ENCODE assay signal across 8 cellular contexts in genomic region chr6:129251669-129252376, GRCh38.
DNase-seq lines count a peak whose midpoint lies in the region; ATAC-seq and TF ChIP-seq lines count a peak whose summit lies in the region.

No MANE protein-coding gene starts in this region.

- H3K4me2 ChIP-seq in neural cell (ENCODE audit: low read length): no peak overlapping the region

- peak; percentile 89 for TF ChIP-seq RAD21 in neural cell (conservative IDR thresholded peaks at IDR 0.05)

- peak; percentile 28 to 83 (median 68) for TF ChIP-seq CTCF in esophagus squamous epithelium (IDR thresholded peaks at IDR 0.05)
- TF ChIP-seq CTCF in neural cell (IDR thresholded peaks at IDR 0.05; ENCODE audit: poor library complexity, severe bottlenecking): peak; percentile 85

- 64 to 68% methylated on average over 13 of the region's 13 CpGs for WGBS in esophagus squamous epithelium, 2 donors

- H3K27me3 ChIP-seq in esophagus squamous epithelium (no peaks in the 10 kb centered on the region), neural cell (ENCODE audit: insufficient read depth, low read depth, low read length) (no peaks in the 10 kb centered on the region)

- no peak overlapping the region for H2AFZ ChIP-seq in neural cell (ENCODE audit: low read depth, low read length)

- H3K4me3 ChIP-seq in esophagus squamous epithelium: no peak overlapping the region
- H3K4me3 ChIP-seq in neural cell (ENCODE audit: low read length): no peak overlapping the region

- no peak for TF ChIP-seq EP300 in neural cell (conservative IDR thresholded peaks at IDR 0.05; ENCODE audit: poor library complexity, severe bottlenecking)

- H3K79me2 ChIP-seq in neural cell (replicated peaks; ENCODE audit: insufficient read depth, low read length): no peaks in the 10 kb centered on the region

- ATAC-seq in GM19351 (IDR thresholded peaks at IDR 0.05; ENCODE audit: unreplicated experiment) (peak; percentile 97), HG03354 (IDR thresholded peaks at IDR 0.05; ENCODE audit: poor library complexity, severe bottlenecking, unreplicated experiment) (peak; percentile 92)

- intact Hi-C loops in esophagus squamous epithelium (cut with DNase I): no loop called here

- peaks cover 0 to 3% (median 0%) of the 10 kb centered on the region in 3 donors for H3K4me1 ChIP-seq in esophagus squamous epithelium

- H3K36me3 ChIP-seq in esophagus squamous epithelium: no peaks in the 10 kb centered on the region
- no peaks in the 10 kb centered on the region for H3K36me3 ChIP-seq in neural cell (ENCODE audit: insufficient read depth, low read length)

- H4K20me1 ChIP-seq in neural cell (ENCODE audit: insufficient read depth): no peaks in the 10 kb centered on the region

- H3K9me2 ChIP-seq in neural cell (ENCODE audit: insufficient read depth, low read length): no peaks in the 10 kb centered on the region

- no peak overlapping the region for H3K9ac ChIP-seq in neural cell (ENCODE audit: low read length)

- no peaks in the 10 kb centered on the region for H3F3A ChIP-seq in neural cell (ENCODE audit: insufficient read depth, low read length, poor library complexity, severe bottlenecking)

- no peak for TF ChIP-seq POLR2A in esophagus squamous epithelium (IDR thresholded peaks at IDR 0.05)

- H3K9me3 ChIP-seq in esophagus squamous epithelium (no peaks in the 10 kb centered on the region), neural cell (ENCODE audit: low read length) (no peaks in the 10 kb centered on the region)

- H3K27ac ChIP-seq in esophagus squamous epithelium (no peak overlapping the region), neural cell (ENCODE audit: low read length) (no peak overlapping the region)

- peak; percentile 80 for DNase-seq in DMS 273 (lab: John Stamatoyannopoulos, UW; ENCODE audit: unreplicated experiment)
- DNase-seq in NCI-H748 (lab: John Stamatoyannopoulos, UW; ENCODE audit: unreplicated experiment): peak; percentile 73
- peak; percentile 26 to 37 for DNase-seq in activated CD8-positive, alpha-beta memory T cell treated with anti-CD3 and anti-CD28 coated beads for 4 hours (ENCODE audit: low read depth in 2 of 2)
- DNase-seq in esophagus squamous epithelium (lab: John Stamatoyannopoulos, UW): no peak
- DNase-seq in ureter (ENCODE audit: low spot score): peak; percentile 48

TF ChIP-seq in neural cell, 6 proteins besides CTCF, POLR2A, EP300 and RAD21:
- no peak for TF ChIP-seq MXI1 (conservative IDR thresholded peaks at IDR 0.05; ENCODE audit: poor library complexity, severe bottlenecking)
- peak; percentile 84 for TF ChIP-seq SMC3 (conservative IDR thresholded peaks at IDR 0.05; ENCODE audit: poor library complexity)
TF ChIP-seq in neural cell: peak in this region for 1.
